In the genomic region with DNA sequence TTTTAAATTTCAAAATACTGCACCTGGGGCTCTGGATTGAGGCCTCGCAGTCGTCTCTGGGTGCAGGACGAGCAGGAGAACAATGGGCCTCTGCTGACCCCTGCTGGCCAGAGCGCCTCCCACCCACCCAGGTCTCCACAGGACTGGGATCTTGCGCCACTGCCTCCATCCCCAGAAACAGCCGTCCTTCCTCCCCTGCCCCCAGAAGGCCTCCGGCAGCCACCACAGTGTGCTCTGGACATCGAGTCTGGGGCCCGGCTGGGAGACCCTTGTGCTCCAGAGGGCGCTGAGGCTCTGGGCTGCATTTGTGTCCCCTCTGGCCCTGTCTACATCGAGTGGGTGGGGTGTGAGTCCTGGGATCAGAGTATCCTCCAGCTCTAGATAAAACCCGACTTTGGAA, we compare ENCODE assay signal across 9 cellular contexts. TPM values are rescaled to one million over a fixed set of nuclear protein-coding genes. Genes with fewer than 3 reads are reported as not detected.
DNase-seq lines count a peak whose midpoint lies in the region; ATAC-seq and TF ChIP-seq lines count a peak whose summit lies in the region.
"Had no signal": no experiment of that assay in that cellular context is flagged by ENCODE, and none has a peak within 500 bp of the region (broad histone marks: within the 10 kb centered on the region; RNA-seq: fewer than 3 reads in every experiment).

No MANE protein-coding gene starts in this region.

- peak; percentile 74 for TF ChIP-seq CTCF in CD4-positive, alpha-beta T cell (IDR thresholded peaks at IDR 0.05)
- peak; percentile 90 to 93 (median 92) for TF ChIP-seq CTCF in HCT116 (IDR thresholded peaks at IDR 0.05 in 2 of 3, conservative IDR thresholded peaks at IDR 0.05 in 1 of 3; ENCODE audit: borderline replicate concordance in 1 of 3, insufficient read depth in 1 of 3, low read depth in 2 of 3, low read length in 2 of 3)

- WGBS in mesendoderm (ENCODE audit: extremely low coverage, insufficient coverage, low lambda C conversion rate) = no CpG with 5 or more reads among the region's 12 CpGs

- POLR2A ChIA-PET in CD4-positive, alpha-beta T cell (lab: Charles Lee) = no interaction called here
- POLR2A ChIA-PET in HCT116 (lab: Charles Lee) = interaction anchor here (1.0 kb wide), 1 partner anchor 110 kb away, joined by 4 read pairs; a partner anchor contains a TSS

- H2AFZ ChIP-seq in HCT116 (ENCODE audit: low read depth, low read length, poor library complexity, severe bottlenecking) = peak overlapping the region; percentile 96

- H3K4me1 Mint-ChIP-seq in CD4-positive, alpha-beta T cell (ENCODE audit: low read depth) = peaks cover 4% of the 10 kb centered on the region

- no peak overlapping the region for H2BK5ac ChIP-seq in mesendoderm (ENCODE audit: low read length)

- no peak overlapping the region for H3K4ac ChIP-seq in mesendoderm (ENCODE audit: low read depth, low read length)

- peak; percentile 67 to 86 (median 76) for DNase-seq in CD4-positive, alpha-beta T cell
- DNase-seq in HCT116 (ENCODE audit: low read depth, low spot score) (peak; percentile 63), NCI-H774 (lab: John Stamatoyannopoulos, UW) (peak; percentile 40), mesendoderm (peak; percentile 87)
- peak; percentile 58 to 73 for DNase-seq in activated CD8-positive, alpha-beta memory T cell treated with anti-CD3 and anti-CD28 coated beads for 1 hour (ENCODE audit: extremely low read depth in 1 of 2, low read depth in 1 of 2)
- DNase-seq in effector memory CD4-positive, alpha-beta T cell = peak; percentile 54 to 69 (median 56)
- DNase-seq in stimulated activated CD8-positive, alpha-beta memory T cell treated with anti-CD3 and anti-CD28 coated beads, Interleukin-15, amount 100 ng/mL, for 4 hours (ENCODE audit: low read depth in 2 of 2) = peak; percentile 44 to 57

- no peak overlapping the region for H3K4me3 Mint-ChIP-seq in CD4-positive, alpha-beta T cell
- H3K4me3 Mint-ChIP-seq: IgD-negative memory B cell had no signal

- no peak overlapping the region for H2AK5ac ChIP-seq in mesendoderm (ENCODE audit: low read length)

- TF ChIP-seq RAD21 in HCT116 (IDR thresholded peaks at IDR 0.05; ENCODE audit: low read depth) = peak; percentile 97

- H3K9me3 ChIP-seq in CD4-positive, alpha-beta T cell (ENCODE audit: control insufficient read depth, low read length) = no peaks in the 10 kb centered on the region
- H3K9me3 ChIP-seq in HCT116 (ENCODE audit: control insufficient read depth in 1 of 2, insufficient read depth in 1 of 2, low read depth in 1 of 2, low read length in 2 of 2) = no peaks in the 10 kb centered on the region
- H3K9me3 ChIP-seq in effector memory CD4-positive, alpha-beta T cell (ENCODE audit: control insufficient read depth, low read length) = no peaks in the 10 kb centered on the region

- H3K27ac Mint-ChIP-seq in CD4-positive, alpha-beta T cell = no peak overlapping the region
- H3K27ac Mint-ChIP-seq: IgD-negative memory B cell had no signal

- no TSS peak for BruUV-seq in HCT116 (replicated peaks; lab: Mats Ljungman, UMichigan)

- no peak overlapping the region for H2BK15ac ChIP-seq in mesendoderm (replicated peaks; ENCODE audit: low read depth)

- no peaks in the 10 kb centered on the region for H3K9me3 Mint-ChIP-seq in CD4-positive, alpha-beta T cell
- H3K9me3 Mint-ChIP-seq: IgD-negative memory B cell had no signal

- H3K4me1 ChIP-seq in HCT116 (ENCODE audit: control insufficient read depth in 1 of 2, insufficient read depth in 2 of 2, low read length in 2 of 2) (peaks cover 2 to 4% of the 10 kb centered on the region in 2 experiments; a peak in 2 of 4 replicates), mesendoderm (ENCODE audit: control insufficient read depth, low read depth, low read length) (peaks cover 7% of the 10 kb centered on the region)
- H3K4me1 ChIP-seq in effector memory CD4-positive, alpha-beta T cell (ENCODE audit: control insufficient read depth, insufficient read depth, low read length, poor library complexity, severe bottlenecking) = peaks cover 5% of the 10 kb centered on the region

- TF ChIP-seq POLR2A in HCT116 (IDR thresholded peaks at IDR 0.05; ENCODE audit: borderline replicate concordance, extremely low read depth, insufficient read depth, insufficient read length) = no peak

- peak overlapping the region; percentile 54 for H3K4me2 ChIP-seq in HCT116 (ENCODE audit: low read length)
- H3K4me2 ChIP-seq in mesendoderm (ENCODE audit: low read length) = no peak overlapping the region

- H4K20me1 ChIP-seq in HCT116 (ENCODE audit: insufficient read depth) = no peaks in the 10 kb centered on the region

- H3K36me3 ChIP-seq in HCT116 (ENCODE audit: control insufficient read depth in 1 of 2, insufficient read depth in 2 of 2, low read length in 2 of 2) (no peaks in the 10 kb centered on the region), mesendoderm (ENCODE audit: control insufficient read depth, insufficient read depth, low read length) (no peaks in the 10 kb centered on the region)
- H3K36me3 ChIP-seq in effector memory CD4-positive, alpha-beta T cell (ENCODE audit: control insufficient read depth, insufficient read depth, low read length) = no peaks in the 10 kb centered on the region

- H3K18ac ChIP-seq in mesendoderm (ENCODE audit: low read length) = no peak overlapping the region

- H3K56ac ChIP-seq in mesendoderm (ENCODE audit: low read length) = no peak overlapping the region

- H3K23ac ChIP-seq in mesendoderm (ENCODE audit: low read length) = no peak overlapping the region

- H3K79me2 ChIP-seq in HCT116 (ENCODE audit: insufficient read depth, low read length) (no peaks in the 10 kb centered on the region), mesendoderm (ENCODE audit: control insufficient read depth, insufficient read depth, low read length) (no peaks in the 10 kb centered on the region)

- CTCF ChIA-PET in CD4-positive, alpha-beta T cell (lab: Charles Lee) = interaction anchor here (0.7 to 3.1 kb wide), 10 partner anchors 9 to 330 kb away, joined by 3 to 27 read pairs (median 4); no protein-coding TSS in a partner anchor
- CTCF ChIA-PET in HCT116 (lab: Charles Lee) = interaction anchor here (0.6 to 3.4 kb wide), 14 partner anchors 17 to 330 kb away, joined by 3 to 39 read pairs (median 6); no protein-coding TSS in a partner anchor

- no peaks in the 10 kb centered on the region for H3K9me2 ChIP-seq in HCT116 (ENCODE audit: insufficient read depth)

- intact Hi-C loops in CD4-positive, alpha-beta T cell (cut with DNase I, micrococcal nuclease) = loop anchor here (1.0 to 5.0 kb wide), 8 partner anchors 46 to 330 kb away; a partner anchor contains a TSS
- intact Hi-C loops in HCT116 (cut with micrococcal nuclease) = loop anchor here (1.0 kb wide), 6 partner anchors 46 to 282 kb away; a partner anchor contains a TSS

- H3K9ac ChIP-seq in HCT116 (ENCODE audit: low read length) (no peak overlapping the region), mesendoderm (ENCODE audit: low read length) (no peak overlapping the region)

- H3K79me1 ChIP-seq in mesendoderm (ENCODE audit: low read length) = no peaks in the 10 kb centered on the region

- no peaks in the 10 kb centered on the region for H3K27me3 ChIP-seq in CD4-positive, alpha-beta T cell (ENCODE audit: control insufficient read depth, insufficient read depth, low read length)
- H3K27me3 ChIP-seq in HCT116 (ENCODE audit: insufficient read depth, low read length) = no peaks in the 10 kb centered on the region
- no peaks in the 10 kb centered on the region for H3K27me3 ChIP-seq in effector memory CD4-positive, alpha-beta T cell (replicated peaks; ENCODE audit: control insufficient read depth, insufficient read depth, low read length, poor library complexity, severe bottlenecking)
- H3K27me3 ChIP-seq in mesendoderm (ENCODE audit: insufficient read depth, low read length, poor library complexity) = no peaks in the 10 kb centered on the region

- H3K27me3 Mint-ChIP-seq in CD4-positive, alpha-beta T cell = no peaks in the 10 kb centered on the region

- H3K4me3 ChIP-seq in HCT116 (replicated peaks in 1 of 2; ENCODE audit: low read depth in 1 of 2, low read length in 2 of 2) (no peak overlapping the region), mesendoderm (ENCODE audit: low read length) (no peak overlapping the region)
- H3K4me3 ChIP-seq in effector memory CD4-positive, alpha-beta T cell (ENCODE audit: insufficient read depth, low read depth, low read length, poor library complexity, severe bottlenecking) = no peak overlapping the region

- ATAC-seq in CD4-positive, alpha-beta T cell (ENCODE audit: poor library complexity) = peak; percentile 92
- ATAC-seq in HCT116 = peak; percentile 99
- ATAC-seq in HG02938 (IDR thresholded peaks at IDR 0.05; ENCODE audit: unreplicated experiment) = no peak

- H4K8ac ChIP-seq in mesendoderm (ENCODE audit: low read depth, low read length) = no peak overlapping the region

- no peaks in the 10 kb centered on the region for H3K36me3 Mint-ChIP-seq in CD4-positive, alpha-beta T cell (ENCODE audit: low read depth)
- H3K36me3 Mint-ChIP-seq: IgD-negative memory B cell had no signal

- RAD21 ChIA-PET in HCT116 (lab: Charles Lee; ENCODE audit: low non-redundant PET in 1 of 2, low total read pairs in 2 of 2, uncharacterized antibody in 2 of 2, unreplicated experiment in 2 of 2) = interaction anchor here (0.9 to 1.5 kb wide), 3 partner anchors 63 to 129 kb away, joined by 3 to 7 read pairs (median 5); no protein-coding TSS in a partner anchor

- no peak overlapping the region for H4K5ac ChIP-seq in mesendoderm (ENCODE audit: low read length)

- no peak overlapping the region for H3K27ac ChIP-seq in CD4-positive, alpha-beta T cell (ENCODE audit: low read depth, low read length)
- no peak overlapping the region for H3K27ac ChIP-seq in HCT116 (ENCODE audit: low read depth, low read length)
- H3K27ac ChIP-seq in effector memory CD4-positive, alpha-beta T cell (ENCODE audit: insufficient read depth, low read length, poor library complexity, severe bottlenecking) = no peak overlapping the region
- no peak overlapping the region for H3K27ac ChIP-seq in mesendoderm (ENCODE audit: low read depth, low read length)

- H2BK120ac ChIP-seq in mesendoderm (ENCODE audit: low read depth, low read length) = no peak overlapping the region

TF ChIP-seq in HCT116, 20 proteins besides CTCF, POLR2A, EP300 and RAD21 (continues in another document):
- TF ChIP-seq, protein P1, sequence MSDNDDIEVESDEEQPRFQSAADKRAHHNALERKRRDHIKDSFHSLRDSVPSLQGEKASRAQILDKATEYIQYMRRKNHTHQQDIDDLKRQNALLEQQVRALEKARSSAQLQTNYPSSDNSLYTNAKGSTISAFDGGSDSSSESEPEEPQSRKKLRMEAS (IDR thresholded peaks at IDR 0.05) = no peak

RNA-seq across cellular contexts. Expression of a gene that starts 6.7 kb away (rescaled TPM):
- total RNA-seq in CD4-positive, alpha-beta T cell = under 1 TPM; 0.05 to 0.22 TPM
- 0.71 TPM for total RNA-seq in HCT116 (2021; ENCODE audit: unreplicated experiment)
- polyA plus RNA-seq in HCT116 (2012) = 0.37 and 0.70 TPM in 2 replicates
- 1.6 TPM for polyA plus RNA-seq in mesendoderm (2013, experiment 1 of 2)
- 1.5 TPM for polyA plus RNA-seq in mesendoderm (2013, experiment 2 of 2)
- polyA plus RNA-seq: IgD-negative memory B cell had no signal

RNA-seq across cellular contexts. Expression of a gene that starts 23.3 kb away (rescaled TPM):
- total RNA-seq in CD4-positive, alpha-beta T cell = 10 to 100 TPM; 47.0 to 48.5 TPM
- total RNA-seq in HCT116 (2021; ENCODE audit: unreplicated experiment) = 66.6 TPM
- 34.6 and 39.8 TPM in 2 replicates for polyA plus RNA-seq in HCT116 (2012)
- polyA plus RNA-seq in mesendoderm (2013, experiment 1 of 2) = 1.1 TPM
- 1.2 TPM for polyA plus RNA-seq in mesendoderm (2013, experiment 2 of 2)

RNA-seq across cellular contexts. Expression of a gene that starts 58.4 kb away (rescaled TPM):
- 10 to 100 TPM; 13.3 to 16.7 TPM for total RNA-seq in CD4-positive, alpha-beta T cell
- 57.1 TPM for total RNA-seq in HCT116 (2021; ENCODE audit: unreplicated experiment)
- polyA plus RNA-seq in HCT116 (2012) = 55.3 and 73.1 TPM in 2 replicates
- 38.2 TPM for polyA plus RNA-seq in mesendoderm (2013, experiment 1 of 2)
- polyA plus RNA-seq in mesendoderm (2013, experiment 2 of 2) = 37.3 TPM
